ENCODE assay signal across 26 cellular contexts in the genomic region with DNA sequence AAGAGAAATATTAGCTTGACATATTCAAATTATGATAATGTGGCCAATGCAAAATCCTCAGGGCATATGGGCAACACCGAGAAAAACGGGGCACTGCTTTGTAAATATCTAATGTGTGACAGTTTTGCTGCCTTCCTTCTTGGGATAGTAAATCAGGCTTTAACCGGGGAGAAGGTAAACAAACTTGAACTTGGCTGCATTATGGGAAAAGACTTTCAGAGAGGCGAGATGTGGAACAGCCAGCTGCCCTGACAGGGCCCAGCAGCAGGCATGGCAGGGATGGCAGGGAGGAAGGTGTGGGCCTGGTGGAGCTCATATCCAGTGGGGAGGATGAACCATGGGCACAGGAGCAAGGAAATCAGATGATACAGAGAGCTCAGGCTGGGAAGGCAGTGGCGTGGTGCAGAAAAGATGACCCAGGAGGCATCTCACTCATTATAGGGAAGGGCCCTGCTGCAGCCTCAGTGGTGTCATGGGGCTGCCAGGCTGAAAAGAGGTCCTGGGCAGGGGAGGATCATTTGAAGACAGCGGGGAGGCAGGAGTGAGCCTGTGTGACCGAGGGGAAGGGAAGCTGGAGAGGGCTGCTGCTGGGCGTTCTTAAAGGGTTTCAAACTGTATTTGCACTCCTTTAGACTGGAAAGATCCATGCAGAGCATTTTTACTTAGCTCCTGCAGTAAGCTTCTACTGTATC. TPM values are rescaled to one million over a fixed set of nuclear protein-coding genes. Genes with fewer than 3 reads are reported as not detected.
"Had no signal": no experiment of that assay in that cellular context is flagged by ENCODE, and none has a peak within 500 bp of the region (broad histone marks: within the 10 kb centered on the region; RNA-seq: fewer than 3 reads in every experiment).

No MANE protein-coding gene starts in this region.

- ATAC-seq: activated CD8-positive, alpha-beta memory T cell treated with anti-CD3 and anti-CD28 coated beads, Interleukin-2, amount 10 ng/mL, durations not matched to agents 7 days and 5 days; Right ventricle myocardium inferior; T-cell had no signal

- H3K27ac ChIP-seq: KMS-11, SK-N-MC, WERI-Rb-1 had no signal

- FAIRE-seq: bronchial epithelial cell had no signal

- H3K36me3 ChIP-seq: WERI-Rb-1 had no signal

- H3K9ac ChIP-seq: KMS-11 had no signal

- H3K4me3 ChIP-seq: SK-N-MC had no signal

- DNase-seq: activated CD4-positive, alpha-beta T cell treated with anti-CD3 and anti-CD28 coated beads for 48 hours; activated CD4-positive, alpha-beta T cell treated with anti-CD3 and anti-CD28 coated beads, Interleukin-2, amount 50 U/mL, for 48 hours; activated CD4-positive, CD25-positive, alpha-beta regulatory T cell treated with anti-CD3 and anti-CD28 coated beads, Interleukin-2, amount 50 U/mL, for 72 hours; activated CD8-positive, alpha-beta memory T cell treated with anti-CD3 and anti-CD28 coated beads, Interleukin-2, amount 10 ng/mL, durations not matched to agents 7 days and 5 days; activated effector memory CD4-positive, alpha-beta T cell treated with Interleukin-2 at 50 U/mL for 16 hours; activated naive CD4-positive, alpha-beta T cell; activated T-cell treated with anti-CD3 and anti-CD28 coated beads, Interleukin-2, amount 50 U/mL, for 24 hours; central memory CD4-positive, alpha-beta T cell; MM.1S; NCI-H1105 treated with DMSO at 0.1 percent for 48 hours; NCI-H1436 treated with DMSO at 0.1 percent for 48 hours; NCI-H187; NCI-H2081; NCI-H510A treated with DMSO at 0.1 percent for 48 hours; NCI-H69; NK-92 treated with Interleukin-12 subunit alpha and Interleukin-12 subunit beta, amount 100 ng/mL, for 24 hours; OCI-M1; RPMI8226; T-cell; T-helper 2 cell; WERI-Rb-1 had no signal

- H3K4me2 ChIP-seq: KMS-11 had no signal

RNA-seq across cellular contexts. Expression of a gene that starts 26.7 kb away (rescaled TPM):
- total RNA-seq: activated CD8-positive, alpha-beta memory T cell treated with anti-CD3 and anti-CD28 coated beads, Interleukin-2, amount 10 ng/mL, durations not matched to agents 7 days and 5 days; activated T-helper 1 cell treated with anti-CD3 and anti-CD28 coated beads, Interleukin-12 subunit alpha, Interleukin-12 subunit beta, Interleukin-2, Interleukin-4 antibody, amounts not matched to agents 30 ng/mL and 10 ng/mL and 1 ng/mL, durations not matched to agents 14 hours and 24 hours and 36 hours had no signal
